9 cellular contexts compared by ENCODE assay signal in genomic region chr1:43388613-43389012, GRCh38. TPM values are rescaled to one million over a fixed set of nuclear protein-coding genes. Genes with fewer than 3 reads are reported as not detected.
DNase-seq lines count a peak whose midpoint lies in the region; ATAC-seq, FAIRE-seq and TF ChIP-seq lines count a peak whose summit lies in the region.
"Had no signal": no experiment of that assay in that cellular context is flagged by ENCODE, and none has a peak within 500 bp of the region (broad histone marks: within the 10 kb centered on the region; RNA-seq: fewer than 3 reads in every experiment).

No MANE protein-coding gene starts in this region.

- intact Hi-C loops in HepG2 (cut with micrococcal nuclease; ENCODE audit: unreplicated experiment) (no loop called here), thyroid gland (cut with DNase I) (no loop called here)

- no peak for TF ChIP-seq EP300 in HepG2 (IDR thresholded peaks at IDR 0.05; ENCODE audit: low read depth in 2 of 2, low read length in 2 of 2)
- TF ChIP-seq EP300 in HepG2 (CRISPR knock-in tag; IDR thresholded peaks at IDR 0.05; ENCODE audit: borderline replicate concordance): no peak

- H2AFZ ChIP-seq in HepG2 (ENCODE audit: low read length): no peak overlapping the region

- BruUV-seq in HepG2 (replicated peaks; lab: Mats Ljungman, UMichigan): no TSS peak

- peak overlapping the region; percentile 96 for H3K4me2 ChIP-seq in HepG2 (ENCODE audit: low read depth, low read length)

- no peaks in the 10 kb centered on the region for H4K20me1 ChIP-seq in HepG2 (ENCODE audit: insufficient read depth, low read length)

- no peaks in the 10 kb centered on the region for H3K27me3 Mint-ChIP-seq in activated T-cell treated with anti-CD3 and anti-CD28 coated beads, Interleukin-2, amount 50 U/mL, for 72 hours (ENCODE audit: low read depth)
- H3K27me3 Mint-ChIP-seq in activated naive CD8-positive, alpha-beta T cell treated with anti-CD3 and anti-CD28 coated beads, Interleukin-2, amount 50 U/mL, for 24 hours: no peaks in the 10 kb centered on the region

- peaks cover 31% of the 10 kb centered on the region for H3K79me2 ChIP-seq in HepG2 (ENCODE audit: insufficient read depth, low read length)

- H3K27ac ChIP-seq in HepG2 (ENCODE audit: extremely low read length, insufficient read depth, low read length) (no peak overlapping the region), thyroid gland (peak overlapping the region in 1 of 3 donors; percentile 69)

- H3K36me3 Mint-ChIP-seq in activated T-cell treated with anti-CD3 and anti-CD28 coated beads, Interleukin-2, amount 50 U/mL, for 72 hours (ENCODE audit: insufficient read depth in 2 of 2): peaks cover 14 to 30% of the 10 kb centered on the region in 2 donors
- H3K36me3 Mint-ChIP-seq in activated naive CD8-positive, alpha-beta T cell treated with anti-CD3 and anti-CD28 coated beads, Interleukin-2, amount 50 U/mL, for 24 hours (ENCODE audit: low read depth): peaks cover 27% of the 10 kb centered on the region

- peak overlapping the region; percentile 91 for H3K9ac ChIP-seq in HepG2 (ENCODE audit: insufficient read depth, low read depth, low read length)

- no peak for ATAC-seq in activated T-cell treated with anti-CD3 and anti-CD28 coated beads, Interleukin-2, amount 50 U/mL, for 72 hours (replicated peaks in 1 of 2)
- no peak for ATAC-seq in activated naive CD8-positive, alpha-beta T cell treated with anti-CD3 and anti-CD28 coated beads, Interleukin-2, amount 50 U/mL, for 24 hours
- ATAC-seq in HepG2: no peak

- WGBS in HepG2 (ENCODE audit: low lambda C conversion rate): 22% methylated on average over 3 of the region's 3 CpGs
- WGBS in thyroid gland, 2 donors: 46 to 50% methylated on average over 3 of the region's 3 CpGs

- no peak for FAIRE-seq in HepG2 (lab: Jason Lieb, UNC)
- FAIRE-seq: colon had no signal

- TF ChIP-seq CTCF in HepG2 (CRISPR knock-in tag; IDR thresholded peaks at IDR 0.05) (no peak), thyroid gland (IDR thresholded peaks at IDR 0.05) (no peak)

- H3K4me3 Mint-ChIP-seq in activated T-cell treated with anti-CD3 and anti-CD28 coated beads, Interleukin-2, amount 50 U/mL, for 72 hours: peak overlapping the region; percentile 96 to 99
- H3K4me3 Mint-ChIP-seq in activated naive CD8-positive, alpha-beta T cell treated with anti-CD3 and anti-CD28 coated beads, Interleukin-2, amount 50 U/mL, for 24 hours: peak overlapping the region; percentile 100

- H3K4me1 ChIP-seq in HepG2 (ENCODE audit: insufficient read depth, low read length) (peaks cover 27% of the 10 kb centered on the region), thyroid gland (peaks cover 20 to 22% of the 10 kb centered on the region in 2 donors)

- H3K9me3 Mint-ChIP-seq in activated T-cell treated with anti-CD3 and anti-CD28 coated beads, Interleukin-2, amount 50 U/mL, for 72 hours: no peaks in the 10 kb centered on the region
- H3K9me3 Mint-ChIP-seq in activated naive CD8-positive, alpha-beta T cell treated with anti-CD3 and anti-CD28 coated beads, Interleukin-2, amount 50 U/mL, for 24 hours: no peaks in the 10 kb centered on the region

- peaks cover 14 to 42% of the 10 kb centered on the region in 2 experiments for H3K36me3 ChIP-seq in HepG2 (replicated peaks in 1 of 2; ENCODE audit: control insufficient read depth in 1 of 2, insufficient read depth in 2 of 2, low read length in 2 of 2)
- H3K36me3 ChIP-seq in thyroid gland: peaks cover 31 to 36% of the 10 kb centered on the region in 2 donors

- CTCF ChIA-PET in HepG2 (lab: Yijun Ruan, JAX; ENCODE audit: low intra/inter-chr PET ratio, low total read pairs): no interaction called here

- peak overlapping the region; percentile 76 to 98 (median 85) for H3K4me3 ChIP-seq in HepG2 (replicated peaks in 1 of 3; ENCODE audit: insufficient read depth in 1 of 3, low read depth in 2 of 3, low read length in 3 of 3)
- H3K4me3 ChIP-seq in thyroid gland (replicated peaks in 1 of 3): peak overlapping the region in 2 of 3 donors; percentile 68 to 75

- no peaks in the 10 kb centered on the region for H3K9me3 ChIP-seq in HepG2 (ENCODE audit: low read length)
- no peaks in the 10 kb centered on the region for H3K9me3 ChIP-seq in thyroid gland

- in situ Hi-C loops in HepG2 (cut with HindIII; ENCODE audit: extremely low pct_ligation_motif_present, low pct_unique_long_range_greater_than_20kb): no loop called here

- H3K27ac Mint-ChIP-seq in activated T-cell treated with anti-CD3 and anti-CD28 coated beads, Interleukin-2, amount 50 U/mL, for 72 hours: peak overlapping the region; percentile 99
- peak overlapping the region; percentile 99 for H3K27ac Mint-ChIP-seq in activated naive CD8-positive, alpha-beta T cell treated with anti-CD3 and anti-CD28 coated beads, Interleukin-2, amount 50 U/mL, for 24 hours

- POLR2A ChIA-PET in HepG2 (lab: Yijun Ruan, JAX): interaction anchor here (1.2 to 1.3 kb wide), 2 partner anchors 12 to 30 kb away, joined by 3 to 14 read pairs; partner anchors contain the start of gene CDC20

- no peak; a peak in 1 of 4 replicates for TF ChIP-seq POLR2A in HepG2 (IDR thresholded peaks at IDR 0.05; ENCODE audit: insufficient read depth in 1 of 2, low read depth in 2 of 2, low read length in 2 of 2)
- no peak for TF ChIP-seq POLR2A in thyroid gland (IDR thresholded peaks at IDR 0.05)

- peaks cover 52% of the 10 kb centered on the region for H3K4me1 Mint-ChIP-seq in activated T-cell treated with anti-CD3 and anti-CD28 coated beads, Interleukin-2, amount 50 U/mL, for 72 hours (ENCODE audit: low read depth)
- H3K4me1 Mint-ChIP-seq in activated naive CD8-positive, alpha-beta T cell treated with anti-CD3 and anti-CD28 coated beads, Interleukin-2, amount 50 U/mL, for 24 hours: peaks cover 37% of the 10 kb centered on the region

- DNase-seq in activated T-cell treated with anti-CD3 and anti-CD28 coated beads, Interleukin-2, amount 50 U/mL, for 72 hours: no peak
- DNase-seq in activated T-cell treated with anti-CD3 and anti-CD28 coated beads for 4 hours (no peak), HepG2 (ENCODE audit: low spot score) (no peak), thyroid gland (no peak), NCI-H510A (lab: John Stamatoyannopoulos, UW) (no peak), SIG-M5 treated with dmso at 0.1 percent for 504 hours (lab: John Stamatoyannopoulos, UW; ENCODE audit: unreplicated experiment) (no peak), COR-L47 (lab: John Stamatoyannopoulos, UW) (no peak)
- no peak for DNase-seq in activated naive CD8-positive, alpha-beta T cell treated with anti-CD3 and anti-CD28 coated beads, Interleukin-2, amount 50 U/mL, for 24 hours

- no peak for TF ChIP-seq RAD21 in HepG2 (CRISPR knock-in tag; IDR thresholded peaks at IDR 0.05)

- H3K27me3 ChIP-seq in HepG2 (ENCODE audit: control insufficient read depth in 1 of 2, insufficient read depth in 2 of 2, low read length in 2 of 2) (peaks cover 0 to 3% of the 10 kb centered on the region in 2 experiments; a peak in 1 of 5 replicates), thyroid gland (no peaks in the 10 kb centered on the region)

RNA-seq across cellular contexts. Expression of gene MED8, which starts 1.0 kb away (rescaled TPM):
- total RNA-seq in activated T-cell treated with anti-CD3 and anti-CD28 coated beads, Interleukin-2, amount 50 U/mL, for 72 hours: 10 to 100 TPM; 64.2 to 71.1 TPM
- 77.4 and 112 TPM in 2 replicates for total RNA-seq in HepG2 (2016; rRNA removed; fragmentation: Illumina TruSeq; extraction: Trizol)
- total RNA-seq in HepG2 (2016; cell fraction: cytosol; rRNA removed; fragmentation: Illumina TruSeq; extraction: Trizol; ENCODE audit: low read depth): 27.8 and 29.8 TPM in 2 replicates
- 79.1 and 119 TPM in 2 replicates for total RNA-seq in HepG2 (2016; cell fraction: insoluble cytoplasmic fraction; rRNA removed; fragmentation: Illumina TruSeq; extraction: Trizol)
- 39.9 and 44.3 TPM in 2 replicates for total RNA-seq in HepG2 (2016; cell fraction: membrane; rRNA removed; fragmentation: Illumina TruSeq; extraction: Trizol)
- 30.3 and 33.9 TPM in 2 replicates for total RNA-seq in HepG2 (2016; cell fraction: nucleus; rRNA removed; fragmentation: Illumina TruSeq; extraction: Trizol)
- polyA plus RNA-seq in HepG2 (2011; rRNA removed): 13.0 and 16.9 TPM in 2 replicates
- 15.2 and 18.5 TPM in 2 replicates for polyA plus RNA-seq in HepG2 (2011; cell fraction: cytosol; rRNA removed)
- 27.4 and 29.3 TPM in 2 replicates for polyA plus RNA-seq in HepG2 (2011; cell fraction: nucleus; rRNA removed)
- polyA plus RNA-seq in HepG2 (2012): 34.9 and 41.7 TPM in 2 replicates
- polyA plus RNA-seq in HepG2 (2016; cell fraction: cytosol; fragmentation: Illumina TruSeq; extraction: Trizol; ENCODE audit: low read depth): 23.6 and 24.6 TPM in 2 replicates
- 98.6 and 98.7 TPM in 2 replicates for polyA plus RNA-seq in HepG2 (2016; cell fraction: insoluble cytoplasmic fraction; fragmentation: Illumina TruSeq; extraction: Trizol; ENCODE audit: low read depth)
- 30.8 and 31.0 TPM in 2 replicates for polyA plus RNA-seq in HepG2 (2016; cell fraction: membrane; fragmentation: Illumina TruSeq; extraction: Trizol; ENCODE audit: low read depth)
- polyA plus RNA-seq in HepG2 (2016; cell fraction: nucleus; fragmentation: Illumina TruSeq; extraction: Trizol; ENCODE audit: insufficient read depth, low read depth): 48.4 and 55.2 TPM in 2 replicates
- polyA minus RNA-seq in HepG2 (2011; rRNA and poly(A)+ RNA removed; ENCODE audit: low replicate concordance): 11.0 and 19.2 TPM in 2 replicates
- polyA minus RNA-seq in HepG2 (2011; cell fraction: cytosol; rRNA and poly(A)+ RNA removed): 14.2 and 14.7 TPM in 2 replicates
- polyA minus RNA-seq in HepG2 (2011; cell fraction: nucleus; rRNA and poly(A)+ RNA removed): 30.3 and 36.6 TPM in 2 replicates
- total RNA-seq in thyroid gland: 10 to 100 TPM; 37.7 to 48.6 (median 45.3) TPM

RNA-seq across cellular contexts. Expression of gene SZT2, which starts 1.1 kb away (rescaled TPM):
- total RNA-seq in activated T-cell treated with anti-CD3 and anti-CD28 coated beads, Interleukin-2, amount 50 U/mL, for 72 hours: 10 to 100 TPM; 51.4 to 51.6 TPM
- total RNA-seq in HepG2 (2016; rRNA removed; fragmentation: Illumina TruSeq; extraction: Trizol) (5.6 and 8.0 TPM in 2 replicates), thyroid gland (100 to 1,000 TPM in 1 of 4 donors, 10 to 100 TPM in 3; 36.1 to 107 (median 58.2) TPM)
- 3.8 TPM in 2 replicates for total RNA-seq in HepG2 (2016; cell fraction: cytosol; rRNA removed; fragmentation: Illumina TruSeq; extraction: Trizol; ENCODE audit: low read depth)
- total RNA-seq in HepG2 (2016; cell fraction: insoluble cytoplasmic fraction; rRNA removed; fragmentation: Illumina TruSeq; extraction: Trizol): 4.3 and 9.7 TPM in 2 replicates
- total RNA-seq in HepG2 (2016; cell fraction: membrane; rRNA removed; fragmentation: Illumina TruSeq; extraction: Trizol): 3.6 TPM in 2 replicates
- total RNA-seq in HepG2 (2016; cell fraction: nucleus; rRNA removed; fragmentation: Illumina TruSeq; extraction: Trizol): 17.5 and 18.0 TPM in 2 replicates
- 8.8 and 9.8 TPM in 2 replicates for polyA plus RNA-seq in HepG2 (2011; rRNA removed)
- 2.2 and 3.1 TPM in 2 replicates for polyA plus RNA-seq in HepG2 (2011; cell fraction: cytosol; rRNA removed)
- 58.1 and 68.7 TPM in 2 replicates for polyA plus RNA-seq in HepG2 (2011; cell fraction: nucleus; rRNA removed)
- polyA plus RNA-seq in HepG2 (2012): 7.8 and 8.7 TPM in 2 replicates
- 0.57 and 0.69 TPM in 2 replicates for polyA plus RNA-seq in HepG2 (2016; cell fraction: cytosol; fragmentation: Illumina TruSeq; extraction: Trizol; ENCODE audit: low read depth)
- 2.9 and 3.7 TPM in 2 replicates for polyA plus RNA-seq in HepG2 (2016; cell fraction: insoluble cytoplasmic fraction; fragmentation: Illumina TruSeq; extraction: Trizol; ENCODE audit: low read depth)
- 1.2 and 1.3 TPM in 2 replicates for polyA plus RNA-seq in HepG2 (2016; cell fraction: membrane; fragmentation: Illumina TruSeq; extraction: Trizol; ENCODE audit: low read depth)
- polyA plus RNA-seq in HepG2 (2016; cell fraction: nucleus; fragmentation: Illumina TruSeq; extraction: Trizol; ENCODE audit: insufficient read depth, low read depth): 23.7 and 25.9 TPM in 2 replicates
- polyA minus RNA-seq in HepG2 (2011; rRNA and poly(A)+ RNA removed; ENCODE audit: low replicate concordance): 36.3 and 51.9 TPM in 2 replicates
- polyA minus RNA-seq in HepG2 (2011; cell fraction: cytosol; rRNA and poly(A)+ RNA removed): 3.5 and 5.0 TPM in 2 replicates
- 55.9 and 71.0 TPM in 2 replicates for polyA minus RNA-seq in HepG2 (2011; cell fraction: nucleus; rRNA and poly(A)+ RNA removed)

RNA-seq across cellular contexts. Expression of gene ELOVL1, which starts 20.8 kb away (rescaled TPM):
- total RNA-seq in activated T-cell treated with anti-CD3 and anti-CD28 coated beads, Interleukin-2, amount 50 U/mL, for 72 hours: 10 to 100 TPM; 58.4 to 75.7 TPM
- 29.7 and 55.2 TPM in 2 replicates for total RNA-seq in HepG2 (2016; rRNA removed; fragmentation: Illumina TruSeq; extraction: Trizol)
- total RNA-seq in HepG2 (2016; cell fraction: cytosol; rRNA removed; fragmentation: Illumina TruSeq; extraction: Trizol; ENCODE audit: low read depth): 12.3 and 14.1 TPM in 2 replicates
- total RNA-seq in HepG2 (2016; cell fraction: insoluble cytoplasmic fraction; rRNA removed; fragmentation: Illumina TruSeq; extraction: Trizol): 31.2 and 54.3 TPM in 2 replicates
- total RNA-seq in HepG2 (2016; cell fraction: membrane; rRNA removed; fragmentation: Illumina TruSeq; extraction: Trizol): 23.3 and 25.4 TPM in 2 replicates
- total RNA-seq in HepG2 (2016; cell fraction: nucleus; rRNA removed; fragmentation: Illumina TruSeq; extraction: Trizol): 40.7 and 42.5 TPM in 2 replicates
- polyA plus RNA-seq in HepG2 (2011; rRNA removed): 77.4 and 95.9 TPM in 2 replicates
- polyA plus RNA-seq in HepG2 (2011; cell fraction: cytosol; rRNA removed): 64.9 and 73.4 TPM in 2 replicates
- polyA plus RNA-seq in HepG2 (2011; cell fraction: nucleus; rRNA removed): 44.8 and 54.7 TPM in 2 replicates
- 33.2 and 44.1 TPM in 2 replicates for polyA plus RNA-seq in HepG2 (2012)
- 17.0 and 18.2 TPM in 2 replicates for polyA plus RNA-seq in HepG2 (2016; cell fraction: cytosol; fragmentation: Illumina TruSeq; extraction: Trizol; ENCODE audit: low read depth)
- polyA plus RNA-seq in HepG2 (2016; cell fraction: insoluble cytoplasmic fraction; fragmentation: Illumina TruSeq; extraction: Trizol; ENCODE audit: low read depth): 37.9 and 39.0 TPM in 2 replicates
- polyA plus RNA-seq in HepG2 (2016; cell fraction: membrane; fragmentation: Illumina TruSeq; extraction: Trizol; ENCODE audit: low read depth): 23.8 and 25.7 TPM in 2 replicates
- polyA plus RNA-seq in HepG2 (2016; cell fraction: nucleus; fragmentation: Illumina TruSeq; extraction: Trizol; ENCODE audit: insufficient read depth, low read depth): 78.4 and 80.0 TPM in 2 replicates
- polyA minus RNA-seq in HepG2 (2011; rRNA and poly(A)+ RNA removed; ENCODE audit: low replicate concordance): 60.0 and 196 TPM in 2 replicates
- 18.8 and 25.8 TPM in 2 replicates for polyA minus RNA-seq in HepG2 (2011; cell fraction: cytosol; rRNA and poly(A)+ RNA removed)
- polyA minus RNA-seq in HepG2 (2011; cell fraction: nucleus; rRNA and poly(A)+ RNA removed): 9.5 and 12.1 TPM in 2 replicates
- 100 to 1,000 TPM in 2 of 4 donors, 10 to 100 TPM in 2; 70.5 to 117 (median 85.8) TPM for total RNA-seq in thyroid gland

RNA-seq across cellular contexts. Expression of gene CDC20, which starts 29.8 kb away (rescaled TPM):
- total RNA-seq in activated T-cell treated with anti-CD3 and anti-CD28 coated beads, Interleukin-2, amount 50 U/mL, for 72 hours: 100 to 1,000 TPM; 108 to 163 TPM
- total RNA-seq in HepG2 (2016; rRNA removed; fragmentation: Illumina TruSeq; extraction: Trizol) (90.0 and 97.8 TPM in 2 replicates), thyroid gland (1 to 10 TPM in 3 of 4 donors, under 1 TPM in 1; 0.54 to 3.9 (median 2.2) TPM)
- 46.4 and 52.0 TPM in 2 replicates for total RNA-seq in HepG2 (2016; cell fraction: cytosol; rRNA removed; fragmentation: Illumina TruSeq; extraction: Trizol; ENCODE audit: low read depth)
- total RNA-seq in HepG2 (2016; cell fraction: insoluble cytoplasmic fraction; rRNA removed; fragmentation: Illumina TruSeq; extraction: Trizol): 83.1 and 89.9 TPM in 2 replicates
- total RNA-seq in HepG2 (2016; cell fraction: membrane; rRNA removed; fragmentation: Illumina TruSeq; extraction: Trizol): 44.6 and 48.1 TPM in 2 replicates
- 41.5 and 42.9 TPM in 2 replicates for total RNA-seq in HepG2 (2016; cell fraction: nucleus; rRNA removed; fragmentation: Illumina TruSeq; extraction: Trizol)
- 39.5 and 57.9 TPM in 2 replicates for polyA plus RNA-seq in HepG2 (2011; rRNA removed)
- 30.0 and 51.5 TPM in 2 replicates for polyA plus RNA-seq in HepG2 (2011; cell fraction: cytosol; rRNA removed)
- polyA plus RNA-seq in HepG2 (2011; cell fraction: nucleus; rRNA removed): 32.3 and 62.8 TPM in 2 replicates
- polyA plus RNA-seq in HepG2 (2012): 30.3 and 42.3 TPM in 2 replicates
- 55.7 and 55.8 TPM in 2 replicates for polyA plus RNA-seq in HepG2 (2016; cell fraction: cytosol; fragmentation: Illumina TruSeq; extraction: Trizol; ENCODE audit: low read depth)
- 111 and 128 TPM in 2 replicates for polyA plus RNA-seq in HepG2 (2016; cell fraction: insoluble cytoplasmic fraction; fragmentation: Illumina TruSeq; extraction: Trizol; ENCODE audit: low read depth)
- polyA plus RNA-seq in HepG2 (2016; cell fraction: membrane; fragmentation: Illumina TruSeq; extraction: Trizol; ENCODE audit: low read depth): 48.3 and 54.4 TPM in 2 replicates
- polyA plus RNA-seq in HepG2 (2016; cell fraction: nucleus; fragmentation: Illumina TruSeq; extraction: Trizol; ENCODE audit: insufficient read depth, low read depth): 82.6 and 84.9 TPM in 2 replicates
- 131 and 377 TPM in 2 replicates for polyA minus RNA-seq in HepG2 (2011; rRNA and poly(A)+ RNA removed; ENCODE audit: low replicate concordance)
- 20.8 and 38.2 TPM in 2 replicates for polyA minus RNA-seq in HepG2 (2011; cell fraction: cytosol; rRNA and poly(A)+ RNA removed)
- 12.4 and 21.2 TPM in 2 replicates for polyA minus RNA-seq in HepG2 (2011; cell fraction: nucleus; rRNA and poly(A)+ RNA removed)

RNA-seq across cellular contexts. Expression of gene MPL, which starts 51.0 kb away (rescaled TPM):
- total RNA-seq in activated T-cell treated with anti-CD3 and anti-CD28 coated beads, Interleukin-2, amount 50 U/mL, for 72 hours: not detected
- total RNA-seq in HepG2 (2016; rRNA removed; fragmentation: Illumina TruSeq; extraction: Trizol) (not detected in 2 replicates), thyroid gland (under 1 TPM in 2 of 4 donors, not detected in 2; 0.22 to 0.29 TPM)
- total RNA-seq in HepG2 (2016; cell fraction: cytosol; rRNA removed; fragmentation: Illumina TruSeq; extraction: Trizol; ENCODE audit: low read depth): 0.30 TPM in 1 of 2 replicates, not detected in the other
- not detected in 2 replicates for total RNA-seq in HepG2 (2016; cell fraction: insoluble cytoplasmic fraction; rRNA removed; fragmentation: Illumina TruSeq; extraction: Trizol)
- total RNA-seq in HepG2 (2016; cell fraction: membrane; rRNA removed; fragmentation: Illumina TruSeq; extraction: Trizol): not detected in 2 replicates
- not detected in 2 replicates for total RNA-seq in HepG2 (2016; cell fraction: nucleus; rRNA removed; fragmentation: Illumina TruSeq; extraction: Trizol)
- not detected in 2 replicates for polyA plus RNA-seq in HepG2 (2011; rRNA removed)
- polyA plus RNA-seq in HepG2 (2011; cell fraction: cytosol; rRNA removed): not detected in 2 replicates
- polyA plus RNA-seq in HepG2 (2011; cell fraction: nucleus; rRNA removed): not detected in 2 replicates
- not detected in 2 replicates for polyA plus RNA-seq in HepG2 (2012)
- not detected in 2 replicates for polyA plus RNA-seq in HepG2 (2016; cell fraction: cytosol; fragmentation: Illumina TruSeq; extraction: Trizol; ENCODE audit: low read depth)
- 0.12 TPM in 1 of 2 replicates, not detected in the other for polyA plus RNA-seq in HepG2 (2016; cell fraction: insoluble cytoplasmic fraction; fragmentation: Illumina TruSeq; extraction: Trizol; ENCODE audit: low read depth)
- not detected in 2 replicates for polyA plus RNA-seq in HepG2 (2016; cell fraction: membrane; fragmentation: Illumina TruSeq; extraction: Trizol; ENCODE audit: low read depth)
- not detected in 2 replicates for polyA plus RNA-seq in HepG2 (2016; cell fraction: nucleus; fragmentation: Illumina TruSeq; extraction: Trizol; ENCODE audit: insufficient read depth, low read depth)
- 0.54 TPM in 1 of 2 replicates, not detected in the other for polyA minus RNA-seq in HepG2 (2011; rRNA and poly(A)+ RNA removed; ENCODE audit: low replicate concordance)
- not detected in 2 replicates for polyA minus RNA-seq in HepG2 (2011; cell fraction: cytosol; rRNA and poly(A)+ RNA removed)
- not detected in 2 replicates for polyA minus RNA-seq in HepG2 (2011; cell fraction: nucleus; rRNA and poly(A)+ RNA removed)
